17 cellular contexts compared by ENCODE assay signal in the genomic region with DNA sequence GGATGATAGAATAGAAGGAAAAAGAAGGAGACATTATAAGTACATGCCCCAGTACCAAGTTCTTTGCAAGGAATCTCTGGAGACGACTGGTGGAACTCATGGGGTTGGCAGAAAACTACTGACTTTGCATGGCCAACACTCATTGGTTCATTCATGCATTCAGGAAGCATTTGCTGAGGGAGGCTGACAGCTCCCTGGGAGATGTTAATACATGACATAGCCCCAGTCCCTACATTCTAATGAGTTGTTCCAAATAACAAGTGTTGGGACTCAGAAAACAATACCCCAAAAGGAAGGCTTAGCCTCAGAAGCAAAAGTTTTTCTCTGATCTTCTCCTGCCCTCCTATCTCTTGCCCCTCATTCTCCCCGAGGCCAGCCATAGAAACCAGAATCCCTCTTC.
DNase-seq lines count a peak whose midpoint lies in the region.
"Had no signal": no experiment of that assay in that cellular context is flagged by ENCODE, and none has a peak within 500 bp of the region (broad histone marks: within the 10 kb centered on the region; RNA-seq: fewer than 3 reads in every experiment).

No MANE protein-coding gene starts in this region.

- no peaks in the 10 kb centered on the region for H3K4me1 Mint-ChIP-seq in activated naive CD4-positive, alpha-beta T cell treated with anti-CD3 and anti-CD28 coated beads, Interleukin-2, amount 10 ng/mL, durations not matched to agents 7 days and 5 days
- H3K4me1 Mint-ChIP-seq: activated naive CD4-positive, alpha-beta T cell treated with anti-CD3 and anti-CD28 coated beads, Interleukin-2, amount 50 U/mL, for 24 hours; CD4-positive, CD25-positive, alpha-beta regulatory T cell; naive B cell had no signal

- no peak overlapping the region for H3K4me3 Mint-ChIP-seq in activated naive CD4-positive, alpha-beta T cell treated with anti-CD3 and anti-CD28 coated beads, Interleukin-2, amount 10 ng/mL, durations not matched to agents 7 days and 5 days
- H3K4me3 Mint-ChIP-seq: activated naive CD4-positive, alpha-beta T cell treated with anti-CD3 and anti-CD28 coated beads, Interleukin-2, amount 50 U/mL, for 24 hours; CD4-positive, CD25-positive, alpha-beta regulatory T cell; naive B cell had no signal

- no peaks in the 10 kb centered on the region for H3K36me3 Mint-ChIP-seq in activated naive CD4-positive, alpha-beta T cell treated with anti-CD3 and anti-CD28 coated beads, Interleukin-2, amount 10 ng/mL, durations not matched to agents 7 days and 5 days
- H3K36me3 Mint-ChIP-seq: activated naive CD4-positive, alpha-beta T cell treated with anti-CD3 and anti-CD28 coated beads, Interleukin-2, amount 50 U/mL, for 24 hours; CD4-positive, CD25-positive, alpha-beta regulatory T cell; naive B cell had no signal

- no peaks in the 10 kb centered on the region for H3K9me3 Mint-ChIP-seq in activated naive CD4-positive, alpha-beta T cell treated with anti-CD3 and anti-CD28 coated beads, Interleukin-2, amount 10 ng/mL, durations not matched to agents 7 days and 5 days
- H3K9me3 Mint-ChIP-seq: activated naive CD4-positive, alpha-beta T cell treated with anti-CD3 and anti-CD28 coated beads, Interleukin-2, amount 50 U/mL, for 24 hours; CD4-positive, CD25-positive, alpha-beta regulatory T cell; naive B cell had no signal

- CTCF ChIA-PET in activated naive CD4-positive, alpha-beta T cell treated with anti-CD3 and anti-CD28 coated beads, Interleukin-2, amount 10 ng/mL, durations not matched to agents 7 days and 5 days (lab: Charles Lee): no interaction called here

- DNase-seq in NCI-H82 (lab: John Stamatoyannopoulos, UW) (peak; percentile 81), NCI-H82 treated with DMSO at 0.1 percent for 48 hours (lab: John Stamatoyannopoulos, UW; ENCODE audit: unreplicated experiment) (no peak), RPMI7951 (ENCODE audit: low read depth) (peak; percentile 28), iPS-NIHi11 (ENCODE audit: low spot score) (peak; percentile 62), superior temporal gyrus (ENCODE audit: extremely low spot score) (peak; percentile 33), T-helper 1 cell (no peak), germinal center (ENCODE audit: low spot score) (no peak)
- DNase-seq in activated naive CD4-positive, alpha-beta T cell treated with anti-CD3 and anti-CD28 coated beads, Interleukin-2, amount 10 ng/mL, durations not matched to agents 7 days and 5 days: no peak
- DNase-seq: activated CD4-positive, CD25-positive, alpha-beta regulatory T cell treated with anti-CD3 and anti-CD28 coated beads, Interleukin-2, amount 50 U/mL, for 72 hours; CD4-positive, CD25-positive, alpha-beta regulatory T cell; DMS79; lower lobe of right lung; naive B cell; NCI-H146; NCI-H226; SHP77 treated with DMSO at 0.1 percent for 48 hours had no signal

- H3K27me3 Mint-ChIP-seq in activated naive CD4-positive, alpha-beta T cell treated with anti-CD3 and anti-CD28 coated beads, Interleukin-2, amount 10 ng/mL, durations not matched to agents 7 days and 5 days: no peaks in the 10 kb centered on the region
- H3K27me3 Mint-ChIP-seq: activated naive CD4-positive, alpha-beta T cell treated with anti-CD3 and anti-CD28 coated beads, Interleukin-2, amount 50 U/mL, for 24 hours; CD4-positive, CD25-positive, alpha-beta regulatory T cell; naive B cell had no signal

- no peak overlapping the region for H3K27ac Mint-ChIP-seq in activated naive CD4-positive, alpha-beta T cell treated with anti-CD3 and anti-CD28 coated beads, Interleukin-2, amount 10 ng/mL, durations not matched to agents 7 days and 5 days
- H3K27ac Mint-ChIP-seq: activated naive CD4-positive, alpha-beta T cell treated with anti-CD3 and anti-CD28 coated beads, Interleukin-2, amount 50 U/mL, for 24 hours; CD4-positive, CD25-positive, alpha-beta regulatory T cell; naive B cell had no signal

Comparison
In these comparisons a context has a peak if more than half of its experiments do, and no peak if none do; other contexts are left out.
1. DNase-seq: peak in NCI-H82 (single experiment), RPMI7951 (single experiment), iPS-NIHi11 (single experiment) and superior temporal gyrus (single experiment); none in NCI-H82 treated with DMSO at 0.1 percent for 48 hours (single experiment), T-helper 1 cell (0 of 5), germinal center (single experiment) and activated naive CD4-positive, alpha-beta T cell treated with anti-CD3 and anti-CD28 coated beads, Interleukin-2, amount 10 ng/mL, durations not matched to agents 7 days and 5 days (single experiment).